1 cellular context compared by ENCODE assay signal in the genomic region with DNA sequence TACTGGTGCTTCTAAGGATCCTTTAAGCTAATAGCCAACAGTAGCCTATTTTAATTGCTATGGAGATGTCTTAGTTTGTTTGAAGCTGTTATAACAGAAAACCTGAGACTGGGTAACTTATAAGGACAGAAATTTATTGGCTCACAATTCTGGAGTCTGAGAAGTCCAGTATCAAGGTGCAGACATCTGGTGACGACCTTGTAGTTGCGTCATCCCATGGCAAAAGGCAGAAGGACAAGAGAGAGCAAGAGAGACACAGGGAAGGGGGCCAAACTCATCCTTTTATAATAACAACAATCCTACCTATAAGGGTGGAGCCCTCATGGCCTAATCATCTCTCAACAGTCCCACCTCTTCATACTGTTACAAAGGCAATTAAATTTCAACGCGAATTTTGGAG.
TF ChIP-seq lines count a peak whose summit lies in the region.

No MANE protein-coding gene starts in this region.

TF ChIP-seq in neural cell, 6 proteins besides CTCF, POLR2A, EP300 and RAD21 (continued from another document):
- TF ChIP-seq MXI1 (conservative IDR thresholded peaks at IDR 0.05; ENCODE audit: poor library complexity, severe bottlenecking) = no peak
- no peak for TF ChIP-seq SMC3 (conservative IDR thresholded peaks at IDR 0.05; ENCODE audit: poor library complexity)
- TF ChIP-seq EZH2 (IDR thresholded peaks at IDR 0.05; ENCODE audit: borderline replicate concordance, insufficient read depth, low read length, poor library complexity, severe bottlenecking) = no peak
- no peak for TF ChIP-seq POLR2AphosphoS5 (IDR thresholded peaks at IDR 0.05)
TF ChIP-seq in neural cell: peak in this region for 0.
